Comparison of ENCODE assay signal across 2 cellular contexts in genomic region chr10:3832022-3832786, GRCh38.
TF ChIP-seq lines count a peak whose summit lies in the region.

No MANE protein-coding gene starts in this region.

TF ChIP-seq in SK-N-SH treated with all-trans-retinoic acid at 6 μM for 48 hours, 23 proteins besides CTCF, POLR2A, EP300 and RAD21 (continued from another document):
- TF ChIP-seq ZC3H10 (CRISPR knock-in tag; IDR thresholded peaks at IDR 0.05): no peak
- TF ChIP-seq POU6F1 (CRISPR knock-in tag; IDR thresholded peaks at IDR 0.05; ENCODE audit: borderline replicate concordance, low read depth): no peak
- TF ChIP-seq ZNF8 (CRISPR knock-in tag; IDR thresholded peaks at IDR 0.05): no peak
TF ChIP-seq in SK-N-SH treated with all-trans-retinoic acid at 6 μM for 48 hours: peak in this region for 0.

TF ChIP-seq in GM12878, 131 proteins besides CTCF, POLR2A, EP300 and RAD21 (continued from another document):
- TF ChIP-seq USF1 (IDR thresholded peaks at IDR 0.05; ENCODE audit: borderline replicate concordance, extremely low read length, insufficient read depth, low read depth, low read length): no peak
- TF ChIP-seq ZNF207 (IDR thresholded peaks at IDR 0.05; ENCODE audit: borderline replicate concordance): no peak
- TF ChIP-seq ZBTB40 (IDR thresholded peaks at IDR 0.05; ENCODE audit: borderline replicate concordance): no peak
- no peak for TF ChIP-seq CREB1 (IDR thresholded peaks at IDR 0.05; ENCODE audit: low read depth)
- TF ChIP-seq IRF5 (IDR thresholded peaks at IDR 0.05; ENCODE audit: borderline replicate concordance): no peak
- TF ChIP-seq HCFC1 (IDR thresholded peaks at IDR 0.05; ENCODE audit: low read length): no peak
- no peak for TF ChIP-seq ESRRA (IDR thresholded peaks at IDR 0.05; ENCODE audit: low read length)
- TF ChIP-seq MYC (IDR thresholded peaks at IDR 0.05; ENCODE audit: insufficient read depth, insufficient read length, insufficient replicate concordance, low read length, severe bottlenecking): no peak
- no peak for TF ChIP-seq SREBF1 (IDR thresholded peaks at IDR 0.05; ENCODE audit: low read length)
- no peak for TF ChIP-seq MXI1 (IDR thresholded peaks at IDR 0.05; ENCODE audit: low read depth, low read length)
- TF ChIP-seq TCF3 (IDR thresholded peaks at IDR 0.05; ENCODE audit: borderline replicate concordance, insufficient read depth, low read depth, low read length): no peak
- no peak for TF ChIP-seq CHD1 (IDR thresholded peaks at IDR 0.05; ENCODE audit: low read depth, low read length)
- TF ChIP-seq IKZF2 (IDR thresholded peaks at IDR 0.05): no peak
- TF ChIP-seq EZH2 (IDR thresholded peaks at IDR 0.05; ENCODE audit: borderline replicate concordance, control insufficient read depth, low read depth, low read length): no peak
- TF ChIP-seq PAX5 (IDR thresholded peaks at IDR 0.05; ENCODE audit: borderline replicate concordance, low read depth, low read length): no peak
- no peak for TF ChIP-seq CBX3 (IDR thresholded peaks at IDR 0.05; ENCODE audit: borderline replicate concordance, low read depth)
